Comparison of ENCODE assay signal across 10 cellular contexts in genomic region chr10:117342638-117343037, GRCh38. TPM values are rescaled to one million over a fixed set of nuclear protein-coding genes. Genes with fewer than 3 reads are reported as not detected.
DNase-seq lines count a peak whose midpoint lies in the region; ATAC-seq and TF ChIP-seq lines count a peak whose summit lies in the region.
"Had no signal": no experiment of that assay in that cellular context is flagged by ENCODE, and none has a peak within 500 bp of the region (broad histone marks: within the 10 kb centered on the region; RNA-seq: fewer than 3 reads in every experiment).

No MANE protein-coding gene starts in this region.

- DNase-seq in EL (peak; percentile 92), kidney glomerular epithelial cell (lab: John Stamatoyannopoulos, UW) (peak; percentile 10), progenitor cell of endocrine pancreas (ENCODE audit: low spot score, unreplicated experiment) (no peak), HuH-7.5 (ENCODE audit: low spot score) (no peak)
- no peak for DNase-seq in activated T-helper 1 cell treated with anti-CD3 and anti-CD28 coated beads, Interleukin-12 subunit alpha, Interleukin-12 subunit beta, Interleukin-2, Interleukin-4 antibody, amounts not matched to agents 30 ng/mL and 10 ng/mL and 1 ng/mL, durations not matched to agents 14 hours and 24 hours and 36 hours (ENCODE audit: low spot score)
- no peak for DNase-seq in activated effector memory CD4-positive, alpha-beta T cell treated with Interleukin-2 at 50 U/mL for 16 hours
- DNase-seq: NCI-H1105 treated with DMSO at 0.1 percent for 48 hours, Right ventricle myocardium superior had no signal

- peaks cover 11% of the 10 kb centered on the region; the same call in 1 of the 2 replicates for H3K4me1 ChIP-seq in HEK293 (ENCODE audit: control insufficient read depth, insufficient read depth, low read length)

- peaks cover 30% of the 10 kb centered on the region for H3K4me1 Mint-ChIP-seq in activated T-helper 1 cell treated with anti-CD3 and anti-CD28 coated beads, Interleukin-12 subunit alpha, Interleukin-12 subunit beta, Interleukin-2, Interleukin-4 antibody, amounts not matched to agents 30 ng/mL and 10 ng/mL and 1 ng/mL, durations not matched to agents 14 hours and 24 hours and 36 hours (ENCODE audit: low read depth)
- peaks cover 32% of the 10 kb centered on the region for H3K4me1 Mint-ChIP-seq in progenitor cell of endocrine pancreas (ENCODE audit: low read depth)

- intact Hi-C loops in activated T-helper 1 cell treated with anti-CD3 and anti-CD28 coated beads, Interleukin-12 subunit alpha, Interleukin-12 subunit beta, Interleukin-2, Interleukin-4 antibody, amounts not matched to agents 30 ng/mL and 10 ng/mL and 1 ng/mL, durations not matched to agents 14 hours and 24 hours and 36 hours (cut with micrococcal nuclease), result no loop called here

- no peak overlapping the region for H3K4me3 Mint-ChIP-seq in activated T-helper 1 cell treated with anti-CD3 and anti-CD28 coated beads, Interleukin-12 subunit alpha, Interleukin-12 subunit beta, Interleukin-2, Interleukin-4 antibody, amounts not matched to agents 30 ng/mL and 10 ng/mL and 1 ng/mL, durations not matched to agents 14 hours and 24 hours and 36 hours
- no peak overlapping the region for H3K4me3 Mint-ChIP-seq in progenitor cell of endocrine pancreas (ENCODE audit: low read depth)

- no peak overlapping the region for H3K4me3 ChIP-seq in HEK293 (ENCODE audit: low read depth, low read length)

- H3K9me3 Mint-ChIP-seq in activated T-helper 1 cell treated with anti-CD3 and anti-CD28 coated beads, Interleukin-12 subunit alpha, Interleukin-12 subunit beta, Interleukin-2, Interleukin-4 antibody, amounts not matched to agents 30 ng/mL and 10 ng/mL and 1 ng/mL, durations not matched to agents 14 hours and 24 hours and 36 hours, result no peaks in the 10 kb centered on the region
- no peaks in the 10 kb centered on the region for H3K9me3 Mint-ChIP-seq in progenitor cell of endocrine pancreas (ENCODE audit: low read depth)

- peaks cover 6% of the 10 kb centered on the region for H3K36me3 Mint-ChIP-seq in activated T-helper 1 cell treated with anti-CD3 and anti-CD28 coated beads, Interleukin-12 subunit alpha, Interleukin-12 subunit beta, Interleukin-2, Interleukin-4 antibody, amounts not matched to agents 30 ng/mL and 10 ng/mL and 1 ng/mL, durations not matched to agents 14 hours and 24 hours and 36 hours (ENCODE audit: low read depth)
- H3K36me3 Mint-ChIP-seq in progenitor cell of endocrine pancreas (ENCODE audit: insufficient read depth), result no peaks in the 10 kb centered on the region

- POLR2A ChIA-PET in HEK293 (lab: Yijun Ruan, JAX), result no interaction called here

- peaks cover 0 to 11% of the 10 kb centered on the region in 2 experiments; a peak in 1 of 3 replicates for H3K36me3 ChIP-seq in HEK293 (ENCODE audit: control insufficient read depth in 2 of 2, insufficient read depth in 1 of 2, low read length in 2 of 2)

- no peak for ATAC-seq in HG03280 (IDR thresholded peaks at IDR 0.05; ENCODE audit: unreplicated experiment)

- no peak overlapping the region for H3K27ac ChIP-seq in HEK293 (ENCODE audit: extremely low read depth, low read depth, low read length)

- no peaks in the 10 kb centered on the region for H3K9me3 ChIP-seq in HEK293 (ENCODE audit: control insufficient read depth, insufficient read depth, low read depth, low read length)

- peak overlapping the region; percentile 5 for H3K27ac Mint-ChIP-seq in activated T-helper 1 cell treated with anti-CD3 and anti-CD28 coated beads, Interleukin-12 subunit alpha, Interleukin-12 subunit beta, Interleukin-2, Interleukin-4 antibody, amounts not matched to agents 30 ng/mL and 10 ng/mL and 1 ng/mL, durations not matched to agents 14 hours and 24 hours and 36 hours
- no peak overlapping the region for H3K27ac Mint-ChIP-seq in progenitor cell of endocrine pancreas

- no peaks in the 10 kb centered on the region for H3K27me3 Mint-ChIP-seq in activated T-helper 1 cell treated with anti-CD3 and anti-CD28 coated beads, Interleukin-12 subunit alpha, Interleukin-12 subunit beta, Interleukin-2, Interleukin-4 antibody, amounts not matched to agents 30 ng/mL and 10 ng/mL and 1 ng/mL, durations not matched to agents 14 hours and 24 hours and 36 hours (ENCODE audit: insufficient read depth)
- no peaks in the 10 kb centered on the region for H3K27me3 Mint-ChIP-seq in progenitor cell of endocrine pancreas

- TF ChIP-seq CTCF in HEK293 (tag by site-specific recombination; IDR thresholded peaks at IDR 0.05), result no peak
- no peak for TF ChIP-seq CTCF in progenitor cell of endocrine pancreas (IDR thresholded peaks at IDR 0.05; ENCODE audit: unreplicated experiment)

- CTCF ChIA-PET in HEK293 (lab: Yijun Ruan, JAX), result interaction anchor here (1.4 kb wide), 1 partner anchor 100 kb away, joined by 4 read pairs; no protein-coding TSS in a partner anchor

TF ChIP-seq in HEK293, 187 proteins besides CTCF, POLR2A, EP300 and RAD21:
- peak; percentile 75 for TF ChIP-seq GLIS1 (tag by site-specific recombination; IDR thresholded peaks at IDR 0.05)
- TF ChIP-seq, protein P1, sequence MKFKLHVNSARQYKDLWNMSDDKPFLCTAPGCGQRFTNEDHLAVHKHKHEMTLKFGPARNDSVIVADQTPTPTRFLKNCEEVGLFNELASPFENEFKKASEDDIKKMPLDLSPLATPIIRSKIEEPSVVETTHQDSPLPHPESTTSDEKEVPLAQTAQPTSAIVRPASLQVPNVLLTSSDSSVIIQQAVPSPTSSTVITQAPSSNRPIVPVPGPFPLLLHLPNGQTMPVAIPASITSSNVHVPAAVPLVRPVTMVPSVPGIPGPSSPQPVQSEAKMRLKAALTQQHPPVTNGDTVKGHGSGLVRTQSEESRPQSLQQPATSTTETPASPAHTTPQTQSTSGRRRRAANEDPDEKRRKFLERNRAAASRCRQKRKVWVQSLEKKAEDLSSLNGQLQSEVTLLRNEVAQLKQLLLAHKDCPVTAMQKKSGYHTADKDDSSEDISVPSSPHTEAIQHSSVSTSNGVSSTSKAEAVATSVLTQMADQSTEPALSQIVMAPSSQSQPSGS (tag by site-specific recombination; IDR thresholded peaks at IDR 0.05; ENCODE audit: low read depth), result no peak

RNA-seq across cellular contexts. Expression of gene PDZD8, which starts 32.6 kb away (rescaled TPM):
- 20.2 and 24.5 TPM in 2 replicates for total RNA-seq in activated T-helper 1 cell treated with anti-CD3 and anti-CD28 coated beads, Interleukin-12 subunit alpha, Interleukin-12 subunit beta, Interleukin-2, Interleukin-4 antibody, amounts not matched to agents 30 ng/mL and 10 ng/mL and 1 ng/mL, durations not matched to agents 14 hours and 24 hours and 36 hours
- 28.6 and 30.9 TPM in 2 replicates for total RNA-seq in progenitor cell of endocrine pancreas

Comparison
In these comparisons a context has a peak if more than half of its experiments do, and no peak if none do; other contexts are left out.
1. DNase-seq: peak in EL (single experiment) and kidney glomerular epithelial cell (single experiment); none in activated T-helper 1 cell treated with anti-CD3 and anti-CD28 coated beads, Interleukin-12 subunit alpha, Interleukin-12 subunit beta, Interleukin-2, Interleukin-4 antibody, amounts not matched to agents 30 ng/mL and 10 ng/mL and 1 ng/mL, durations not matched to agents 14 hours and 24 hours and 36 hours (single experiment), activated effector memory CD4-positive, alpha-beta T cell treated with Interleukin-2 at 50 U/mL for 16 hours (single experiment), progenitor cell of endocrine pancreas (single experiment) and HuH-7.5 (single experiment).